ENCODE assay signal across 8 cellular contexts in genomic region chr11:66100272-66101037, GRCh38. TPM values are rescaled to one million over a fixed set of nuclear protein-coding genes. Genes with fewer than 3 reads are reported as not detected.
DNase-seq lines count a peak whose midpoint lies in the region; ATAC-seq and TF ChIP-seq lines count a peak whose summit lies in the region.

No MANE protein-coding gene starts in this region.

- no peak overlapping the region for H2AFZ ChIP-seq in smooth muscle cell (ENCODE audit: low read depth)

- peaks cover 100% of the 10 kb centered on the region for H3K79me2 ChIP-seq in smooth muscle cell (ENCODE audit: low read depth)

- H3K4me1 Mint-ChIP-seq in endodermal cell: peaks cover 9% of the 10 kb centered on the region

- peaks cover 74% of the 10 kb centered on the region for H4K20me1 ChIP-seq in smooth muscle cell (ENCODE audit: low read depth)

- H3K4me3 ChIP-seq in kidney epithelial cell (ENCODE audit: low read depth, low read length) (no peak overlapping the region), smooth muscle cell (no peak overlapping the region), endodermal cell (ENCODE audit: low read length) (no peak overlapping the region)

- H3K27me3 ChIP-seq in kidney epithelial cell (ENCODE audit: control insufficient read depth, insufficient read depth, low read length) (no peaks in the 10 kb centered on the region), smooth muscle cell (ENCODE audit: low read depth) (no peaks in the 10 kb centered on the region), endodermal cell (ENCODE audit: control insufficient read depth, insufficient read depth, low read length, poor library complexity, severe bottlenecking) (no peaks in the 10 kb centered on the region)

- no peaks in the 10 kb centered on the region for H3K27me3 Mint-ChIP-seq in endodermal cell (ENCODE audit: insufficient read depth)

- CTCF ChIA-PET in GM10248 (lab: Yijun Ruan, JAX): interaction anchor here (1.0 to 2.4 kb wide), 3 partner anchors 10 to 32 kb away, joined by 3 to 10 read pairs (median 5); no protein-coding TSS in a partner anchor

- ATAC-seq in HG03196 (IDR thresholded peaks at IDR 0.05; ENCODE audit: unreplicated experiment): peak; percentile 57

- 89% methylated on average over 14 of the region's 14 CpGs for WGBS in smooth muscle cell (ENCODE audit: low lambda C conversion rate)
- 93 to 94% methylated on average over 11 to 14 of the region's 14 CpGs for WGBS in endodermal cell (ENCODE audit: insufficient coverage in 1 of 2, insufficient read length in 1 of 2), 2 experiments

- no peak overlapping the region for H3K4me2 ChIP-seq in smooth muscle cell

- no peak overlapping the region for H3K27ac Mint-ChIP-seq in endodermal cell

- no peaks in the 10 kb centered on the region for H3K4me1 ChIP-seq in smooth muscle cell (ENCODE audit: low read depth)
- no peaks in the 10 kb centered on the region for H3K4me1 ChIP-seq in endodermal cell (ENCODE audit: control insufficient read depth, insufficient read depth, low read length)

- H3K9ac ChIP-seq in smooth muscle cell (ENCODE audit: low read depth): no peak overlapping the region
- no peak overlapping the region for H3K9ac ChIP-seq in endodermal cell (ENCODE audit: extremely low read depth, low read length, poor library complexity, severe bottlenecking)

- H3K4me3 Mint-ChIP-seq in endodermal cell: no peak overlapping the region

- no peaks in the 10 kb centered on the region for H3K9me3 Mint-ChIP-seq in endodermal cell

- no peaks in the 10 kb centered on the region for H3K36me3 ChIP-seq in kidney epithelial cell (ENCODE audit: control insufficient read depth, insufficient read depth, low read length)
- H3K36me3 ChIP-seq in smooth muscle cell (ENCODE audit: low read depth): no peaks in the 10 kb centered on the region
- no peaks in the 10 kb centered on the region for H3K36me3 ChIP-seq in endodermal cell (ENCODE audit: control insufficient read depth, insufficient read depth, low read length)

- peaks cover 7% of the 10 kb centered on the region for H3K36me3 Mint-ChIP-seq in endodermal cell (ENCODE audit: low read depth)

- no peaks in the 10 kb centered on the region for H3K9me3 ChIP-seq in smooth muscle cell (replicated peaks; ENCODE audit: low read depth)
- H3K9me3 ChIP-seq in endodermal cell (ENCODE audit: control insufficient read depth, low read length): no peaks in the 10 kb centered on the region

- H3K27ac ChIP-seq in smooth muscle cell (ENCODE audit: low read depth) (no peak overlapping the region), endodermal cell (ENCODE audit: low read depth, low read length) (no peak overlapping the region)

- POLR2A ChIA-PET in GM10248 (lab: Yijun Ruan, JAX): interaction anchor here (0.5 to 0.6 kb wide), 2 partner anchors 19 to 212 kb away, joined by 3 to 8 read pairs; partner anchors contain the start of gene FIBP

- H3F3A ChIP-seq in smooth muscle cell (ENCODE audit: low read depth): peaks cover 11% of the 10 kb centered on the region

- TF ChIP-seq CTCF in GM10248 (IDR thresholded peaks at IDR 0.05; ENCODE audit: control extremely low read depth, extremely low read depth, low read depth, missing control alignments) (no peak), kidney epithelial cell (IDR thresholded peaks at IDR 0.05; ENCODE audit: insufficient read depth, low read length, poor library complexity, severe bottlenecking) (no peak), smooth muscle cell (IDR thresholded peaks at IDR 0.05; ENCODE audit: borderline replicate concordance, insufficient read depth, poor library complexity, severe bottlenecking) (no peak), endodermal cell (conservative IDR thresholded peaks at IDR 0.05) (no peak)

- DNase-seq in GM10248 (ENCODE audit: extremely low spot score): peak; percentile 62
- DNase-seq in RPMI8226: peak; percentile 98
- DNase-seq in activated naive CD4-positive, alpha-beta T cell treated with anti-CD3 and anti-CD28 coated beads, Interleukin-2, amount 50 U/mL, for 16 hours: peak; percentile 56
- peak; percentile 48 for DNase-seq in kidney epithelial cell (ENCODE audit: low read depth)
- peak; percentile 18 to 29 (median 20) for DNase-seq in stimulated activated CD4-positive, alpha-beta T cell treated with anti-CD3 and anti-CD28 coated beads, TNF-alpha, amount 100 ng/mL, for 4 hours (ENCODE audit: low read depth in 3 of 3)
- no peak for DNase-seq in smooth muscle cell (lab: John Stamatoyannopoulos, UW; ENCODE audit: unreplicated experiment)
- no peak for DNase-seq in endodermal cell

RNA-seq across cellular contexts. Expression of gene PACS1, which starts 30.4 kb away (rescaled TPM):
- total RNA-seq in kidney epithelial cell: 29.4 and 35.4 TPM in 2 replicates
- 48.0 and 87.6 TPM in 2 replicates for total RNA-seq in smooth muscle cell
- polyA plus RNA-seq in smooth muscle cell: 139 and 140 TPM in 2 replicates
- total RNA-seq in endodermal cell: 10 to 100 TPM; 67.0 to 67.1 TPM
- polyA plus RNA-seq in endodermal cell (2013, experiment 1 of 2): 33.7 TPM
- polyA plus RNA-seq in endodermal cell (2013, experiment 2 of 2): 31.8 TPM

RNA-seq across cellular contexts. Expression of gene SF3B2, which starts 48.3 kb away (rescaled TPM):
- total RNA-seq in kidney epithelial cell: 181 and 211 TPM in 2 replicates
- total RNA-seq in smooth muscle cell: 104 and 125 TPM in 2 replicates
- polyA plus RNA-seq in smooth muscle cell: 182 and 203 TPM in 2 replicates
- 100 to 1,000 TPM; 209 to 254 TPM for total RNA-seq in endodermal cell
- polyA plus RNA-seq in endodermal cell (2013, experiment 1 of 2): 205 TPM
- 190 TPM for polyA plus RNA-seq in endodermal cell (2013, experiment 2 of 2)

RNA-seq across cellular contexts. Expression of gene GAL3ST3, which starts 51.5 kb away (rescaled TPM):
- total RNA-seq in kidney epithelial cell: 0.96 and 4.4 TPM in 2 replicates
- total RNA-seq in smooth muscle cell: 0.27 TPM in 1 of 2 replicates, not detected in the other
- polyA plus RNA-seq in smooth muscle cell: 0.23 TPM in 1 of 2 replicates, not detected in the other
- total RNA-seq in endodermal cell: 10 to 100 TPM in 1 of 2 donors, 1 to 10 TPM in 1; 7.4 to 11.2 TPM
- 10.6 TPM for polyA plus RNA-seq in endodermal cell (2013, experiment 1 of 2)
- polyA plus RNA-seq in endodermal cell (2013, experiment 2 of 2): 8.9 TPM

Comparison
In these comparisons a context has a peak if more than half of its experiments do, and no peak if none do; other contexts are left out.
1. DNase-seq: peak in GM10248 (single experiment), RPMI8226 (single experiment), activated naive CD4-positive, alpha-beta T cell treated with anti-CD3 and anti-CD28 coated beads, Interleukin-2, amount 50 U/mL, for 16 hours (single experiment), kidney epithelial cell (single experiment) and stimulated activated CD4-positive, alpha-beta T cell treated with anti-CD3 and anti-CD28 coated beads, TNF-alpha, amount 100 ng/mL, for 4 hours (3 of 3); none in smooth muscle cell (single experiment) and endodermal cell (single experiment).